Comparison of ENCODE assay signal across 9 cellular contexts in genomic region chr2:230347659-230348305, GRCh38. TPM values are rescaled to one million over a fixed set of nuclear protein-coding genes. Genes with fewer than 3 reads are reported as not detected.
DNase-seq lines count a peak whose midpoint lies in the region; ATAC-seq and TF ChIP-seq lines count a peak whose summit lies in the region.
"Had no signal": no experiment of that assay in that cellular context is flagged by ENCODE, and none has a peak within 500 bp of the region (broad histone marks: within the 10 kb centered on the region; RNA-seq: fewer than 3 reads in every experiment).

No MANE protein-coding gene starts in this region.

- ATAC-seq in GM21825 (IDR thresholded peaks at IDR 0.05; ENCODE audit: unreplicated experiment) (peak; percentile 56), activated B cell treated with CpG ODN at 0.5 μM for 24 hours (ENCODE audit: low read depth) (peak; percentile 74), HG02571 (IDR thresholded peaks at IDR 0.05; ENCODE audit: unreplicated experiment) (no peak), HG03045 (IDR thresholded peaks at IDR 0.05; ENCODE audit: unreplicated experiment) (no peak), HG03139 (IDR thresholded peaks at IDR 0.05; ENCODE audit: unreplicated experiment) (no peak), PC-3 (no peak)

- BruUV-seq in PC-3 (replicated peaks; lab: Mats Ljungman, UMichigan), result no TSS peak

- no peak overlapping the region for H2AFZ ChIP-seq in PC-3 (ENCODE audit: low read length)

- no peak overlapping the region for H3K27ac ChIP-seq in PC-3 (ENCODE audit: low read length)

- peak overlapping the region; percentile 81 for H3K27ac Mint-ChIP-seq in activated B cell treated with CpG ODN at 0.5 μM for 24 hours

- no peaks in the 10 kb centered on the region for H3K4me1 ChIP-seq in PC-3 (ENCODE audit: insufficient read depth, low read length)

- peaks cover 74% of the 10 kb centered on the region for H3K36me3 Mint-ChIP-seq in activated B cell treated with CpG ODN at 0.5 μM for 24 hours (ENCODE audit: low read depth)

- H3K27me3 Mint-ChIP-seq in activated B cell treated with CpG ODN at 0.5 μM for 24 hours, result no peaks in the 10 kb centered on the region

- H3K9ac ChIP-seq in PC-3 (ENCODE audit: low read length), result no peak overlapping the region

- H3K9me3 Mint-ChIP-seq in activated B cell treated with CpG ODN at 0.5 μM for 24 hours, result peaks cover 19% of the 10 kb centered on the region

- no peaks in the 10 kb centered on the region for H4K20me1 ChIP-seq in PC-3 (ENCODE audit: low read length)

- POLR2A ChIA-PET in activated B cell treated with CpG ODN at 0.5 μM for 24 hours (lab: Charles Lee), result interaction anchor here (0.6 to 1.4 kb wide), 3 partner anchors 19 to 99 kb away, joined by 3 to 4 read pairs (median 4); partner anchors contain the start of gene SP140L
- POLR2A ChIA-PET in PC-3 (lab: Charles Lee; ENCODE audit: unreplicated experiment), result no interaction called here

- TF ChIP-seq CTCF in activated B cell treated with CpG ODN at 0.5 μM for 24 hours (IDR thresholded peaks at IDR 0.05) (no peak), fibroblast of villous mesenchyme (IDR thresholded peaks at IDR 0.05; ENCODE audit: insufficient read depth, low read depth, low read length) (no peak), PC-3 (conservative IDR thresholded peaks at IDR 0.05; ENCODE audit: low read depth, low read length) (no peak)

- peak; percentile 30 for DNase-seq in ELR (ENCODE audit: low read depth)
- no peak for DNase-seq in activated B cell treated with CpG ODN at 0.5 μM for 24 hours
- peak; percentile 49 for DNase-seq in fibroblast of villous mesenchyme (ENCODE audit: low read depth)
- DNase-seq in PC-3, result no peak
- DNase-seq: NCI-H146 had no signal

- peak overlapping the region; percentile 28 for H3K4me3 Mint-ChIP-seq in activated B cell treated with CpG ODN at 0.5 μM for 24 hours

- CTCF ChIA-PET in activated B cell treated with CpG ODN at 0.5 μM for 24 hours (lab: Charles Lee) (no interaction called here), PC-3 (lab: Charles Lee) (no interaction called here)

- H3K36me3 ChIP-seq in PC-3 (ENCODE audit: low read depth, low read length), result peaks cover 3% of the 10 kb centered on the region; the same call in 1 of the 2 replicates

- no peaks in the 10 kb centered on the region for H3K79me2 ChIP-seq in PC-3 (ENCODE audit: low read length)

- H3K4me3 ChIP-seq in fibroblast of villous mesenchyme (ENCODE audit: low read depth, low read length) (no peak overlapping the region), PC-3 (ENCODE audit: low read length) (no peak overlapping the region)

- H3K9me2 ChIP-seq in PC-3 (replicated peaks; ENCODE audit: low read length), result no peaks in the 10 kb centered on the region

- H3K4me2 ChIP-seq in PC-3 (ENCODE audit: low read length), result no peak overlapping the region

- peaks cover 54% of the 10 kb centered on the region for H3K4me1 Mint-ChIP-seq in activated B cell treated with CpG ODN at 0.5 μM for 24 hours

- intact Hi-C loops in activated B cell treated with CpG ODN at 0.5 μM for 24 hours (cut with micrococcal nuclease), result loop anchor here (2.0 kb wide), 1 partner anchor 15 kb away; no protein-coding TSS in a partner anchor
- intact Hi-C loops in PC-3 (cut with micrococcal nuclease), result no loop called here

- H3F3A ChIP-seq in PC-3 (ENCODE audit: low read length, unreplicated experiment), result no peaks in the 10 kb centered on the region

- no peaks in the 10 kb centered on the region for H3K9me3 ChIP-seq in PC-3 (ENCODE audit: low read length)

- no peaks in the 10 kb centered on the region for H3K27me3 ChIP-seq in PC-3 (ENCODE audit: low read length)

RNA-seq across cellular contexts. Expression of gene SP140L, which starts 20.8 kb away (rescaled TPM):
- total RNA-seq in activated B cell treated with CpG ODN at 0.5 μM for 24 hours (106 and 112 TPM in 2 replicates), fibroblast of villous mesenchyme (12.6 and 16.8 TPM in 2 replicates), PC-3 (2014; rRNA removed) (2.8 and 5.0 TPM in 2 replicates)

Comparison
In these comparisons a context has a peak if more than half of its experiments do, and no peak if none do; other contexts are left out.
1. DNase-seq: peak in ELR (single experiment) and fibroblast of villous mesenchyme (single experiment); none in activated B cell treated with CpG ODN at 0.5 μM for 24 hours (single experiment) and PC-3 (single experiment).
2. ATAC-seq: peak in GM21825 (single experiment) and activated B cell treated with CpG ODN at 0.5 μM for 24 hours (single experiment); none in HG02571 (single experiment), HG03045 (single experiment), HG03139 (single experiment) and PC-3 (single experiment).